ENCODE assay signal across 2 cellular contexts in the genomic region with DNA sequence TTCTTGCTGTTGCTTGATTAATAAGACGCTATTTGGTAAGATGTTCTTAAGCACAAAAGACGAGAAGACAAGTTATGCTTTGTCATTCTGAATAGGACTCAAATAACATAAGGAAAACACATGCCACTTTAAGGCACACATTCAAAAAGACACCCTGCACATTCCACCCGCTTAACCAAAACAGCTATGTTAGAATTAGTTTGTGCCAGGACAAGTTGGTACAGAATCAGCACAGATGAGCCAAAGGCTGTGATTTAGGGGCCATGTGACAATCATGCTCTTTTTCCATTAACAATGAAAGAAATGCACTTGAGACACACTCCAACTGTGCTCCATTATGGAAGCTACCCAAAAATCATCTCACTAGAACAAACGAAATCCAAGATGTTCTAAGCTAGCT.
TF ChIP-seq lines count a peak whose summit lies in the region.

No MANE protein-coding gene starts in this region.

TF ChIP-seq in SK-N-SH treated with all-trans-retinoic acid at 6 μM for 48 hours, 23 proteins besides CTCF, POLR2A, EP300 and RAD21 (continued from another document):
- no peak for TF ChIP-seq POU6F1 (CRISPR knock-in tag; IDR thresholded peaks at IDR 0.05; ENCODE audit: borderline replicate concordance, low read depth)
- no peak for TF ChIP-seq OSR1 (CRISPR knock-in tag; IDR thresholded peaks at IDR 0.05)
TF ChIP-seq in SK-N-SH treated with all-trans-retinoic acid at 6 μM for 48 hours: peak in this region for 0.

TF ChIP-seq in WTC11, 78 proteins besides CTCF, POLR2A, EP300 and RAD21 (continued from another document):
- TF ChIP-seq, protein P1, sequence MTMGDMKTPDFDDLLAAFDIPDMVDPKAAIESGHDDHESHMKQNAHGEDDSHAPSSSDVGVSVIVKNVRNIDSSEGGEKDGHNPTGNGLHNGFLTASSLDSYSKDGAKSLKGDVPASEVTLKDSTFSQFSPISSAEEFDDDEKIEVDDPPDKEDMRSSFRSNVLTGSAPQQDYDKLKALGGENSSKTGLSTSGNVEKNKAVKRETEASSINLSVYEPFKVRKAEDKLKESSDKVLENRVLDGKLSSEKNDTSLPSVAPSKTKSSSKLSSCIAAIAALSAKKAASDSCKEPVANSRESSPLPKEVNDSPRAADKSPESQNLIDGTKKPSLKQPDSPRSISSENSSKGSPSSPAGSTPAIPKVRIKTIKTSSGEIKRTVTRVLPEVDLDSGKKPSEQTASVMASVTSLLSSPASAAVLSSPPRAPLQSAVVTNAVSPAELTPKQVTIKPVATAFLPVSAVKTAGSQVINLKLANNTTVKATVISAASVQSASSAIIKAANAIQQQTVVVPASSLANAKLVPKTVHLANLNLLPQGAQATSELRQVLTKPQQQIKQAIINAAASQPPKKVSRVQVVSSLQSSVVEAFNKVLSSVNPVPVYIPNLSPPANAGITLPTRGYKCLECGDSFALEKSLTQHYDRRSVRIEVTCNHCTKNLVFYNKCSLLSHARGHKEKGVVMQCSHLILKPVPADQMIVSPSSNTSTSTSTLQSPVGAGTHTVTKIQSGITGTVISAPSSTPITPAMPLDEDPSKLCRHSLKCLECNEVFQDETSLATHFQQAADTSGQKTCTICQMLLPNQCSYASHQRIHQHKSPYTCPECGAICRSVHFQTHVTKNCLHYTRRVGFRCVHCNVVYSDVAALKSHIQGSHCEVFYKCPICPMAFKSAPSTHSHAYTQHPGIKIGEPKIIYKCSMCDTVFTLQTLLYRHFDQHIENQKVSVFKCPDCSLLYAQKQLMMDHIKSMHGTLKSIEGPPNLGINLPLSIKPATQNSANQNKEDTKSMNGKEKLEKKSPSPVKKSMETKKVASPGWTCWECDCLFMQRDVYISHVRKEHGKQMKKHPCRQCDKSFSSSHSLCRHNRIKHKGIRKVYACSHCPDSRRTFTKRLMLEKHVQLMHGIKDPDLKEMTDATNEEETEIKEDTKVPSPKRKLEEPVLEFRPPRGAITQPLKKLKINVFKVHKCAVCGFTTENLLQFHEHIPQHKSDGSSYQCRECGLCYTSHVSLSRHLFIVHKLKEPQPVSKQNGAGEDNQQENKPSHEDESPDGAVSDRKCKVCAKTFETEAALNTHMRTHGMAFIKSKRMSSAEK (CRISPR knock-in tag; IDR thresholded peaks at IDR 0.05; ENCODE audit: borderline replicate concordance): no peak
- TF ChIP-seq ZNF396 (CRISPR knock-in tag; IDR thresholded peaks at IDR 0.05; ENCODE audit: borderline replicate concordance) (no peak), ZNF138 (CRISPR knock-in tag; conservative IDR thresholded peaks at IDR 0.05) (no peak), ESRRA (CRISPR knock-in tag; IDR thresholded peaks at IDR 0.05; ENCODE audit: borderline replicate concordance) (no peak), ZNF416 (CRISPR knock-in tag; IDR thresholded peaks at IDR 0.05) (no peak), E2F5 (CRISPR knock-in tag; IDR thresholded peaks at IDR 0.05) (no peak), ATF1 (CRISPR knock-in tag; IDR thresholded peaks at IDR 0.05) (no peak), JAZF1 (CRISPR knock-in tag; IDR thresholded peaks at IDR 0.05) (no peak)
- TF ChIP-seq, protein P2, sequence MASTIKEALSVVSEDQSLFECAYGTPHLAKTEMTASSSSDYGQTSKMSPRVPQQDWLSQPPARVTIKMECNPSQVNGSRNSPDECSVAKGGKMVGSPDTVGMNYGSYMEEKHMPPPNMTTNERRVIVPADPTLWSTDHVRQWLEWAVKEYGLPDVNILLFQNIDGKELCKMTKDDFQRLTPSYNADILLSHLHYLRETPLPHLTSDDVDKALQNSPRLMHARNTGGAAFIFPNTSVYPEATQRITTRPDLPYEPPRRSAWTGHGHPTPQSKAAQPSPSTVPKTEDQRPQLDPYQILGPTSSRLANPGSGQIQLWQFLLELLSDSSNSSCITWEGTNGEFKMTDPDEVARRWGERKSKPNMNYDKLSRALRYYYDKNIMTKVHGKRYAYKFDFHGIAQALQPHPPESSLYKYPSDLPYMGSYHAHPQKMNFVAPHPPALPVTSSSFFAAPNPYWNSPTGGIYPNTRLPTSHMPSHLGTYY (CRISPR knock-in tag; IDR thresholded peaks at IDR 0.05): no peak
